17 cellular contexts compared by ENCODE assay signal in genomic region chr17:72358465-72358864, GRCh38.
DNase-seq lines count a peak whose midpoint lies in the region; ATAC-seq and TF ChIP-seq lines count a peak whose summit lies in the region.
"Had no signal": no experiment of that assay in that cellular context is flagged by ENCODE, and none has a peak within 500 bp of the region (broad histone marks: within the 10 kb centered on the region; RNA-seq: fewer than 3 reads in every experiment).

No MANE protein-coding gene starts in this region.

- DNase-seq in AG10803 (ENCODE audit: low read depth) (peak; percentile 88), LoVo (ENCODE audit: low spot score) (peak; percentile 18), brain microvascular endothelial cell (peak; percentile 45), kidney epithelial cell (ENCODE audit: low read depth) (peak; percentile 88), NCI-H2029 treated with DMSO at 0.1 percent for 48 hours (lab: John Stamatoyannopoulos, UW) (no peak), C1 segment of cervical spinal cord (lab: John Stamatoyannopoulos, UW) (no peak)
- no peak for DNase-seq in stimulated activated CD4-positive, alpha-beta T cell treated with anti-CD3 and anti-CD28 coated beads, Interleukin-2, amount 100 ng/mL, for 48 hours
- DNase-seq: activated CD4-positive, alpha-beta T cell treated with anti-CD3 and anti-CD28 coated beads, Interleukin-2, amount 50 U/mL, for 48 hours; body of pancreas; effector memory CD4-positive, alpha-beta T cell; head of caudate nucleus; NCI-H1436 treated with DMSO at 0.1 percent for 48 hours; NCI-H526; thyroid gland had no signal

- ATAC-seq in GM21786 (IDR thresholded peaks at IDR 0.05; ENCODE audit: unreplicated experiment) = no peak
- ATAC-seq: body of pancreas had no signal

- H3K27me3 ChIP-seq in brain microvascular endothelial cell (replicated peaks) (no peaks in the 10 kb centered on the region), kidney epithelial cell (ENCODE audit: control insufficient read depth, insufficient read depth, low read length) (no peaks in the 10 kb centered on the region)
- H3K27me3 ChIP-seq: body of pancreas, thyroid gland had no signal

- TF ChIP-seq CTCF in AG10803 (conservative IDR thresholded peaks at IDR 0.05; ENCODE audit: low read length) = no peak
- TF ChIP-seq CTCF in brain microvascular endothelial cell (IDR thresholded peaks at IDR 0.05; ENCODE audit: low read depth, low read length, missing control alignments) = no peak
- no peak for TF ChIP-seq CTCF in kidney epithelial cell (IDR thresholded peaks at IDR 0.05; ENCODE audit: insufficient read depth, low read length, poor library complexity, severe bottlenecking)

- H3K27ac ChIP-seq in brain microvascular endothelial cell = no peak overlapping the region
- H3K27ac ChIP-seq: body of pancreas, C4-2B, prostate gland, thyroid gland had no signal

- in situ Hi-C loops in brain microvascular endothelial cell (cut with HindIII; ENCODE audit: low pct_ligation_motif_present, low sequenced_read_pairs) = no loop called here

- H3K36me3 ChIP-seq in brain microvascular endothelial cell (replicated peaks) (no peaks in the 10 kb centered on the region), kidney epithelial cell (ENCODE audit: control insufficient read depth, insufficient read depth, low read length) (no peaks in the 10 kb centered on the region)
- H3K36me3 ChIP-seq: prostate gland, thyroid gland had no signal

- no peak overlapping the region for H3K4me3 ChIP-seq in AG10803 (ENCODE audit: low read length)
- no peak overlapping the region for H3K4me3 ChIP-seq in brain microvascular endothelial cell (ENCODE audit: low read depth, low read length)
- H3K4me3 ChIP-seq in kidney epithelial cell (ENCODE audit: low read depth, low read length) = no peak overlapping the region
- H3K4me3 ChIP-seq: body of pancreas, prostate gland, thyroid gland had no signal

Comparison
In these comparisons a context has a peak if more than half of its experiments do, and no peak if none do; other contexts are left out.
1. DNase-seq: peak in AG10803 (single experiment), LoVo (single experiment), brain microvascular endothelial cell (single experiment) and kidney epithelial cell (single experiment); none in stimulated activated CD4-positive, alpha-beta T cell treated with anti-CD3 and anti-CD28 coated beads, Interleukin-2, amount 100 ng/mL, for 48 hours (0 of 2), NCI-H2029 treated with DMSO at 0.1 percent for 48 hours (single experiment) and C1 segment of cervical spinal cord (0 of 14).